ENCODE assay signal across 17 cellular contexts in the genomic region with DNA sequence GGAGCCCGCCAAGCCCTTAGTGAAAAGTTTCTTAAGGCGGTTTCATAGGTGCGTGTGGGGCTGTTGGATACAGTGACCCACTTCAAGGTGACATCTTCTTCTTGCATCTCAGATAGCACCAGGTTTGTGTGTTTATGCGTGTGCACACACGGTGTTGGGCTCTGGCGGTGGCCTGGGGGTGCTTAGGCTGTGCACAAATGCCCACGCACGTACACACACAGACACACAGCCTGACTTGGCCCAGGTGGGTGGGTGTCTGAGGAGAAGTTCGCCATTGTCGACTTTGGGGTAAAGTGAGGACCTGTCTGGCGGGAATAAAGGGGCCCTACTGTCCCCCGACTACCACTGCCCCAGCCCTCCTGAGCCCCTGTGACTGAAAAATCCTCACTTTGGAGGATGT.
DNase-seq lines count a peak whose midpoint lies in the region; ATAC-seq, FAIRE-seq and TF ChIP-seq lines count a peak whose summit lies in the region.
"Had no signal": no experiment of that assay in that cellular context is flagged by ENCODE, and none has a peak within 500 bp of the region (broad histone marks: within the 10 kb centered on the region; RNA-seq: fewer than 3 reads in every experiment).

No MANE protein-coding gene starts in this region.

- no peak for FAIRE-seq in pancreas (lab: Jason Lieb, UNC)
- FAIRE-seq: H54 had no signal

- H3K4me1 ChIP-seq in left ventricle myocardium inferior, result peaks cover 16% of the 10 kb centered on the region
- no peaks in the 10 kb centered on the region for H3K4me1 ChIP-seq in pancreas
- H3K4me1 ChIP-seq in A673 (ENCODE audit: insufficient read depth, low read length, poor library complexity, severe bottlenecking), result no peaks in the 10 kb centered on the region

- H3K27ac ChIP-seq in left ventricle myocardium inferior (replicated peaks) (no peak overlapping the region), pancreas (no peak overlapping the region), A673 (ENCODE audit: low read depth, low read length, poor library complexity, severe bottlenecking) (no peak overlapping the region)
- H3K27ac ChIP-seq: KMS-11 had no signal

- H3K36me3 ChIP-seq in left ventricle myocardium inferior, result no peaks in the 10 kb centered on the region
- no peaks in the 10 kb centered on the region for H3K36me3 ChIP-seq in pancreas
- H3K36me3 ChIP-seq in A673 (ENCODE audit: insufficient read depth, low read length, poor library complexity, severe bottlenecking), result no peaks in the 10 kb centered on the region

- H3K4me3 ChIP-seq in left ventricle myocardium inferior (no peak overlapping the region), pancreas (no peak overlapping the region), A673 (ENCODE audit: low read depth, low read length, poor library complexity, severe bottlenecking) (no peak overlapping the region)

- H3K9me3 ChIP-seq in left ventricle myocardium inferior (replicated peaks), result no peaks in the 10 kb centered on the region
- H3K9me3 ChIP-seq in pancreas, result no peaks in the 10 kb centered on the region
- no peaks in the 10 kb centered on the region for H3K9me3 ChIP-seq in A673 (ENCODE audit: low read depth, low read length, poor library complexity, severe bottlenecking)

- no peak overlapping the region for H3K4me3 Mint-ChIP-seq in glutamatergic neuron (ENCODE audit: unreplicated experiment)

- 96 to 97% methylated on average over 12 of the region's 12 CpGs for WGBS in pancreas, 2 donors

- TF ChIP-seq CTCF in left ventricle myocardium inferior (IDR thresholded peaks at IDR 0.05; ENCODE audit: borderline replicate concordance) (no peak), glutamatergic neuron (IDR thresholded peaks at IDR 0.05; ENCODE audit: partially characterized antibody, unreplicated experiment) (no peak), pancreas (IDR thresholded peaks at IDR 0.05) (no peak), A673 (conservative IDR thresholded peaks at IDR 0.05; ENCODE audit: low read depth, low read length) (no peak)

- no peak overlapping the region for H3K27ac Mint-ChIP-seq in glutamatergic neuron (ENCODE audit: unreplicated experiment)

- no TSS peak for BruUV-seq in A673 (replicated peaks; lab: Mats Ljungman, UMichigan)

- no peak for ATAC-seq in left cardiac atrium
- no peak for ATAC-seq in pancreas
- ATAC-seq in HG03442 (IDR thresholded peaks at IDR 0.05; ENCODE audit: unreplicated experiment), result no peak

- H3K9me3 Mint-ChIP-seq in glutamatergic neuron (ENCODE audit: unreplicated experiment), result peaks cover 3% of the 10 kb centered on the region

- no peaks in the 10 kb centered on the region for H3K4me1 Mint-ChIP-seq in glutamatergic neuron (ENCODE audit: low read depth, unreplicated experiment)

- intact Hi-C loops in left cardiac atrium (cut with DNase I), result no loop called here
- intact Hi-C loops in left ventricle myocardium inferior (cut with micrococcal nuclease), result no loop called here
- intact Hi-C loops in pancreas (cut with DNase I), result no loop called here
- intact Hi-C loops in A673 (cut with micrococcal nuclease; ENCODE audit: unreplicated experiment), result no loop called here

- CTCF ChIA-PET in A673 (lab: Charles Lee), result no interaction called here

- POLR2A ChIA-PET in A673 (lab: Charles Lee; ENCODE audit: low non-redundant PET), result no interaction called here

- H3K27me3 Mint-ChIP-seq in glutamatergic neuron (ENCODE audit: unreplicated experiment), result peaks cover 5% of the 10 kb centered on the region

- H3K27me3 ChIP-seq in left ventricle myocardium inferior (ENCODE audit: low read depth), result no peaks in the 10 kb centered on the region
- no peaks in the 10 kb centered on the region for H3K27me3 ChIP-seq in pancreas
- no peaks in the 10 kb centered on the region for H3K27me3 ChIP-seq in A673 (replicated peaks; ENCODE audit: insufficient read depth, low read depth, low read length, poor library complexity)

- peaks cover 9% of the 10 kb centered on the region for H3K36me3 Mint-ChIP-seq in glutamatergic neuron (ENCODE audit: unreplicated experiment)

- peak; percentile 4 for DNase-seq in left cardiac atrium
- no peak for DNase-seq in left ventricle myocardium inferior
- DNase-seq in glutamatergic neuron, result peak; percentile 4
- DNase-seq in pancreas, result peak in 5 of 6 donors; percentile 0 to 25 (median 12)
- no peak for DNase-seq in SKM-1 (lab: John Stamatoyannopoulos, UW; ENCODE audit: unreplicated experiment)
- DNase-seq in A673 (ENCODE audit: low spot score), result no peak
- DNase-seq: AML-193, DMS79 treated with DMSO at 0.1 percent for 48 hours, NCI-H1417, NCI-H187, NCI-H2227 treated with DMSO at 0.1 percent for 48 hours, NCI-H510A treated with DMSO at 0.1 percent for 48 hours, NCI-H82, RPMI8226 had no signal

Comparison
In these comparisons a context has a peak if more than half of its experiments do, and no peak if none do; other contexts are left out.
1. DNase-seq: peak in left cardiac atrium (single experiment), glutamatergic neuron (single experiment) and pancreas (5 of 6); none in left ventricle myocardium inferior (single experiment), SKM-1 (single experiment) and A673 (single experiment).